8 cellular contexts compared by ENCODE assay signal in genomic region chr3:33096103-33096868, GRCh38. TPM values are rescaled to one million over a fixed set of nuclear protein-coding genes. Genes with fewer than 3 reads are reported as not detected.
DNase-seq lines count a peak whose midpoint lies in the region; ATAC-seq, FAIRE-seq and TF ChIP-seq lines count a peak whose summit lies in the region.

No MANE protein-coding gene starts in this region.

- peak; percentile 66 for FAIRE-seq in GM12892 (lab: Jason Lieb, UNC)

- H3K9me3 ChIP-seq in MG63 = no peaks in the 10 kb centered on the region
- H3K9me3 ChIP-seq in left lung = no peaks in the 10 kb centered on the region

- H3K4me1 ChIP-seq in left lung = peaks cover 0 to 31% of the 10 kb centered on the region in 2 donors

- intact Hi-C loops in left lung (cut with DNase I) = no loop called here

- no peak; the same call in 1 of the 2 replicates for TF ChIP-seq POLR2A in GM12892 (IDR thresholded peaks at IDR 0.05; ENCODE audit: low read depth, low read length)

- H3K36me3 ChIP-seq in MG63 (peaks cover 4% of the 10 kb centered on the region), left lung (peaks cover 0 to 28% of the 10 kb centered on the region in 2 donors)

- no peak for TF ChIP-seq CTCF in coronary artery (IDR thresholded peaks at IDR 0.05)
- no peak for TF ChIP-seq CTCF in left lung (IDR thresholded peaks at IDR 0.05)

- H3K27me3 ChIP-seq in MG63 (no peaks in the 10 kb centered on the region), left lung (no peaks in the 10 kb centered on the region)

- H3K27ac ChIP-seq in coronary artery (peak overlapping the region; percentile 89 to 90), left lung (peak overlapping the region; percentile 92 to 97)

- DNase-seq in GM12892 (ENCODE audit: insufficient read length) (peak; percentile 39), HCEC 1CT (peak; percentile 30), MG63 (peak; percentile 41), coronary artery (ENCODE audit: low spot score) (peak; percentile 81), left lung (peak; percentile 59 to 93), H4 (ENCODE audit: low spot score) (no peak)
- DNase-seq in activated CD4-positive, alpha-beta T cell treated with anti-CD3 and anti-CD28 coated beads for 48 hours = peak; percentile 64
- peak; percentile 41 to 48 for DNase-seq in stimulated activated CD4-positive, alpha-beta T cell treated with anti-CD3 and anti-CD28 coated beads, Interleukin-4, amount 100 ng/mL, for 4 hours

- H3K4me3 ChIP-seq in MG63 = peak overlapping the region; percentile 78
- peak overlapping the region; percentile 86 for H3K4me3 ChIP-seq in coronary artery
- H3K4me3 ChIP-seq in left lung = peak overlapping the region; percentile 90 to 93

- ATAC-seq in left lung = peak; percentile 58

RNA-seq across cellular contexts. Expression of gene GLB1, which starts 0.7 kb away (rescaled TPM):
- polyA plus RNA-seq in GM12892 (2012; ENCODE audit: missing spikeins) = 19.1 TPM
- 23.4 and 34.4 TPM in 2 replicates for total RNA-seq in MG63 (2014; rRNA removed; shearing (Covaris generic); ENCODE audit: low replicate concordance)
- total RNA-seq in left lung = 10 to 100 TPM; 90.1 to 93.4 TPM
- 53.0 and 72.4 TPM in 2 replicates for total RNA-seq in H4 (2014; rRNA removed; shearing (Covaris generic))

RNA-seq across cellular contexts. Expression of gene TMPPE, which starts 0.7 kb away (rescaled TPM):
- 2.2 TPM for polyA plus RNA-seq in GM12892 (2012; ENCODE audit: missing spikeins)
- 0.62 and 1.8 TPM in 2 replicates for total RNA-seq in MG63 (2014; rRNA removed; shearing (Covaris generic); ENCODE audit: low replicate concordance)
- total RNA-seq in left lung = 10 to 100 TPM; 14.4 to 18.7 TPM
- total RNA-seq in H4 (2014; rRNA removed; shearing (Covaris generic)) = 0.23 and 1.2 TPM in 2 replicates

RNA-seq across cellular contexts. Expression of gene CRTAP, which starts 17.5 kb away (rescaled TPM):
- polyA plus RNA-seq in GM12892 (2012; ENCODE audit: missing spikeins) = 24.8 TPM
- total RNA-seq in MG63 (2014; rRNA removed; shearing (Covaris generic); ENCODE audit: low replicate concordance) = 258 and 273 TPM in 2 replicates
- 100 to 1,000 TPM; 228 to 238 TPM for total RNA-seq in left lung
- total RNA-seq in H4 (2014; rRNA removed; shearing (Covaris generic)) = 284 and 343 TPM in 2 replicates
